ENCODE assay signal across 11 cellular contexts in genomic region chr10:130018253-130018652, GRCh38. TPM values are rescaled to one million over a fixed set of nuclear protein-coding genes. Genes with fewer than 3 reads are reported as not detected.
A peak's percentile ranks its signal among the peaks of the same experiment; 100 is the strongest.
DNase-seq lines count a peak whose midpoint lies in the region; ATAC-seq and TF ChIP-seq lines count a peak whose summit lies in the region.
"Had no signal": no experiment of that assay in that cellular context is flagged by ENCODE, and none has a peak within 500 bp of the region (broad histone marks: within the 10 kb centered on the region; RNA-seq: fewer than 3 reads in every experiment).

No MANE protein-coding gene starts in this region.

- H3K4me3 ChIP-seq in H7 (ENCODE audit: insufficient read depth, low read depth, low read length) (no peak overlapping the region), fibroblast of the aortic adventitia (ENCODE audit: low read depth, low read length) (no peak overlapping the region)
- H3K4me3 ChIP-seq: SJSA1, upper lobe of right lung had no signal

- no peaks in the 10 kb centered on the region for H3K36me3 ChIP-seq in H7 (replicated peaks; ENCODE audit: control insufficient read depth, insufficient read depth, low read length)
- H3K36me3 ChIP-seq: SJSA1, upper lobe of right lung had no signal

- CTCF ChIA-PET in RWPE1 (lab: Yijun Ruan, JAX) = no interaction called here

- H3K27me3 ChIP-seq in H7 (ENCODE audit: control insufficient read depth, insufficient read depth, low read length) = no peaks in the 10 kb centered on the region
- H3K27me3 ChIP-seq: SJSA1, upper lobe of right lung had no signal

- ATAC-seq in GM19023 (IDR thresholded peaks at IDR 0.05; ENCODE audit: unreplicated experiment) (no peak), HG03159 (IDR thresholded peaks at IDR 0.05; ENCODE audit: unreplicated experiment) (no peak)
- ATAC-seq: upper lobe of right lung had no signal

- POLR2A ChIA-PET in RWPE1 (lab: Yijun Ruan, JAX; ENCODE audit: low non-redundant PET) = no interaction called here

- peak; percentile 17 to 29 for DNase-seq in AML-193 (lab: John Stamatoyannopoulos, UW)
- peak; percentile 76 for DNase-seq in H7
- peak; percentile 85 for DNase-seq in RWPE1 (ENCODE audit: low spot score)
- DNase-seq in fibroblast of the aortic adventitia (ENCODE audit: low read depth) = peak; percentile 37
- no peak for DNase-seq in medulla oblongata (ENCODE audit: extremely low spot score)
- no peak for DNase-seq in cerebellum (ENCODE audit: low spot score)
- DNase-seq: NCI-H446 had no signal

- no peak overlapping the region for H3K27ac ChIP-seq in RWPE1
- H3K27ac ChIP-seq: SJSA1, upper lobe of right lung had no signal

- TF ChIP-seq CTCF in RWPE1 (conservative IDR thresholded peaks at IDR 0.05; ENCODE audit: low read depth) (no peak), fibroblast of the aortic adventitia (IDR thresholded peaks at IDR 0.05; ENCODE audit: insufficient read depth, low read length) (no peak)

RNA-seq across cellular contexts. Expression of gene EBF3, which starts 54.2 kb away (rescaled TPM):
- 0.76 and 1.4 TPM in 2 replicates for total RNA-seq in H7 (2014; rRNA removed; shearing (Covaris generic))
- total RNA-seq in fibroblast of the aortic adventitia (ENCODE audit: low replicate concordance) (5.2 and 14.7 TPM in 2 replicates), cerebellum (185 TPM)
- total RNA-seq: SJSA1 had no signal

Comparison
In these comparisons a context has a peak if more than half of its experiments do, and no peak if none do; other contexts are left out.
1. DNase-seq: peak in AML-193 (2 of 2), H7 (single experiment), RWPE1 (single experiment) and fibroblast of the aortic adventitia (single experiment); none in medulla oblongata (single experiment) and cerebellum (single experiment).
2. RNA of gene EBF3, which starts 54.2 kb away (total RNA-seq): 185 TPM in cerebellum (single experiment); 5.2 to 14.7 TPM in fibroblast of the aortic adventitia and 0.76 to 1.4 TPM in H7; every median in the first group is over 10 times any median in the second.